ENCODE assay signal across 21 cellular contexts in the genomic region with DNA sequence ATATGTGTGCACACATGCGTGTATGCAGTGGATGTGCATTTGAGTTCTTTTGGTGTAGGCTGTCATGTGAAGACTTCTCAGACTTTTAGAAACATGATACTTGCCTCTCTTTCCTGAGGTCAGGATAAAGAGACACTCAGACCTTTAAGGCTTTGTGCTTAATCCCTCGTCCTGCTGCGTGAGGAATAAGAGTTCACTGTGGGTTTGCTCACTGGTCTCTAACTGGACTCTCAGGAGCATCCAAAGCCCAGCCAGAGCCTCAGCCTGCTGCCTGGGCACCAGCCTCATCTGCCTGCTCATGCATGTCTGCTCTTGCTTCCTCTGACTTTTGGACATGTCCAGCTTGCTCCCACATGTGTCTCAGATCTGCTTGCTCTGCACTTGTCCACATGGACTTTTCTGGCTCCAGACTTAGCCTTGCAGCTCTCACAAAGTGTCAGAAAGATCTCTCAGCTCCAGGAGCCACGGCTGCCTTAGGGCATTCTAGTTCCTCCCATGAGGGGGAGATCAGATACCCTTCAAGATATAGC.
A peak's percentile ranks its signal among the peaks of the same experiment; 100 is the strongest.
DNase-seq lines count a peak whose midpoint lies in the region; ATAC-seq and TF ChIP-seq lines count a peak whose summit lies in the region.
"Had no signal": no experiment of that assay in that cellular context is flagged by ENCODE, and none has a peak within 500 bp of the region (broad histone marks: within the 10 kb centered on the region; RNA-seq: fewer than 3 reads in every experiment).

No MANE protein-coding gene starts in this region.

- no peaks in the 10 kb centered on the region for H3F3A ChIP-seq in neural progenitor cell (ENCODE audit: low read depth)

- H3K36me3 ChIP-seq in IMR-90 (ENCODE audit: control insufficient read depth, insufficient read depth, low read length) (no peaks in the 10 kb centered on the region), mammary epithelial cell (ENCODE audit: insufficient read depth, low read length) (no peaks in the 10 kb centered on the region), neural progenitor cell (no peaks in the 10 kb centered on the region)

- peak overlapping the region; percentile 43; the same call in 1 of the 2 replicates for H2AK5ac ChIP-seq in IMR-90 (ENCODE audit: low read depth, low read length)

- no peak for TF ChIP-seq POLR2A in IMR-90 (IDR thresholded peaks at IDR 0.05; ENCODE audit: low read depth, low read length)

- H3K4ac ChIP-seq in IMR-90 (ENCODE audit: low read depth, low read length): no peak overlapping the region

- H3K4me3 Mint-ChIP-seq in glutamatergic neuron (ENCODE audit: unreplicated experiment) (peak overlapping the region; percentile 55), neural progenitor cell (no peak overlapping the region)
- H3K4me3 Mint-ChIP-seq: B cell, CD14-positive monocyte had no signal

- no peak overlapping the region for H2AK9ac ChIP-seq in IMR-90 (replicated peaks; ENCODE audit: low read depth, low read length, poor library complexity)

- no peak overlapping the region for H4K91ac ChIP-seq in IMR-90 (ENCODE audit: insufficient read depth, low read depth, low read length)

- dilution Hi-C loops in IMR-90 (cut with HindIII; ENCODE audit: low sequenced_read_pairs, unreplicated experiment): no loop called here
- dilution Hi-C loops in mammary epithelial cell (cut with HindIII; ENCODE audit: low sequenced_read_pairs): no loop called here

- H3K9ac ChIP-seq in IMR-90 (ENCODE audit: low read depth, low read length): no peak overlapping the region
- no peak overlapping the region for H3K9ac ChIP-seq in mammary epithelial cell (ENCODE audit: insufficient read depth, low read length)
- H3K9ac ChIP-seq in neural progenitor cell: no peak overlapping the region
- H3K9ac ChIP-seq: GM23248 had no signal

- H3K79me2 ChIP-seq in mammary epithelial cell (ENCODE audit: insufficient read depth, low read length) (no peaks in the 10 kb centered on the region), neural progenitor cell (ENCODE audit: low read depth) (no peaks in the 10 kb centered on the region)

- H3K56ac ChIP-seq in IMR-90 (ENCODE audit: extremely low read depth, insufficient read depth, low read length): no peak overlapping the region

- in situ Hi-C loops in IMR-90 (cut with MboI; ENCODE audit: low sequenced_read_pairs) (no loop called here), mammary epithelial cell (cut with MboI; ENCODE audit: low sequenced_read_pairs in 2 of 2) (no loop called here)

- no peak overlapping the region for H2BK20ac ChIP-seq in IMR-90 (ENCODE audit: low read depth, low read length)

- H3K27me3 ChIP-seq in IMR-90 (ENCODE audit: control insufficient read depth, insufficient read depth, low read length) (peaks cover 9% of the 10 kb centered on the region), mammary epithelial cell (ENCODE audit: insufficient read depth, low read length) (no peaks in the 10 kb centered on the region), neural progenitor cell (peaks cover 13% of the 10 kb centered on the region)

- H3K27ac ChIP-seq in IMR-90 (ENCODE audit: insufficient read depth, low read length) (no peak overlapping the region), mammary epithelial cell (ENCODE audit: insufficient read depth, low read depth, low read length) (no peak overlapping the region), neural progenitor cell (no peak overlapping the region)
- H3K27ac ChIP-seq: GM23248 had no signal

- no peak overlapping the region for H2BK15ac ChIP-seq in IMR-90 (ENCODE audit: low read depth, low read length)

- H2AFZ ChIP-seq in IMR-90 (replicated peaks; ENCODE audit: low read length, poor library complexity): peak overlapping the region; percentile 75
- peak overlapping the region; percentile 59 for H2AFZ ChIP-seq in mammary epithelial cell (ENCODE audit: low read depth, low read length)
- H2AFZ ChIP-seq in neural progenitor cell (replicated peaks): no peak overlapping the region
- H2AFZ ChIP-seq: GM23248 had no signal

- DNase-seq in IMR-90 (no peak), mammary epithelial cell (peak; percentile 78), glutamatergic neuron (no peak), neural progenitor cell (ENCODE audit: low spot score) (peak; percentile 66), middle frontal gyrus (ENCODE audit: extremely low spot score, low spot score) (no peak), GM10266 (ENCODE audit: extremely low spot score) (no peak)
- no peak for DNase-seq in activated effector memory CD4-positive, alpha-beta T cell treated with Interleukin-2 at 50 U/mL for 16 hours
- DNase-seq: DMS53, EL, GM23248, HCEC 1CT, KG1, NCI-H1105, NCI-H2029 treated with DMSO at 0.1 percent for 48 hours, NCI-H2171, NCI-H345, Right ventricle myocardium superior had no signal

- H2BK5ac ChIP-seq in IMR-90 (ENCODE audit: low read depth, low read length, poor library complexity, severe bottlenecking): no peak overlapping the region

- no peaks in the 10 kb centered on the region for H3K9me1 ChIP-seq in IMR-90 (ENCODE audit: insufficient read depth, low read length)

- H3K27ac Mint-ChIP-seq in glutamatergic neuron (ENCODE audit: unreplicated experiment): peak overlapping the region; percentile 60
- H3K27ac Mint-ChIP-seq in neural progenitor cell: peak overlapping the region; percentile 48
- H3K27ac Mint-ChIP-seq: B cell, CD14-positive monocyte had no signal

- H3K4me1 Mint-ChIP-seq in glutamatergic neuron (ENCODE audit: low read depth, unreplicated experiment) (peaks cover 30% of the 10 kb centered on the region), neural progenitor cell (peaks cover 18% of the 10 kb centered on the region)
- H3K4me1 Mint-ChIP-seq: B cell, CD14-positive monocyte had no signal

- no peaks in the 10 kb centered on the region for H3K79me1 ChIP-seq in IMR-90 (ENCODE audit: low read depth in 1 of 2, low read length in 2 of 2)

- CTCF ChIA-PET in IMR-90 (lab: Yijun Ruan, JAX): no interaction called here
- CTCF ChIA-PET in mammary epithelial cell (lab: Charles Lee; ENCODE audit: low non-redundant PET): no interaction called here

- ATAC-seq in IMR-90 (ENCODE audit: low read depth): no peak
- ATAC-seq in GM19397 (IDR thresholded peaks at IDR 0.05; ENCODE audit: unreplicated experiment): no peak
- ATAC-seq: HepG2 had no signal

- no peak for TF ChIP-seq CTCF in IMR-90 (conservative IDR thresholded peaks at IDR 0.05; ENCODE audit: low read depth, low read length)
- TF ChIP-seq CTCF in mammary epithelial cell (conservative IDR thresholded peaks at IDR 0.05 in 1 of 2, IDR thresholded peaks at IDR 0.05 in 1 of 2; ENCODE audit: extremely low read depth in 1 of 2, insufficient read depth in 1 of 2, low read depth in 1 of 2, low read length in 2 of 2): no peak
- TF ChIP-seq CTCF in glutamatergic neuron (IDR thresholded peaks at IDR 0.05; ENCODE audit: partially characterized antibody, unreplicated experiment): no peak
- no peak for TF ChIP-seq CTCF in neural progenitor cell (IDR thresholded peaks at IDR 0.05)
- no peak for TF ChIP-seq CTCF in GM10266 (IDR thresholded peaks at IDR 0.05; ENCODE audit: control insufficient read depth, insufficient read depth, low read depth, missing control alignments)

- H3K23ac ChIP-seq in IMR-90 (ENCODE audit: low read depth, low read length): no peak overlapping the region

- WGBS in IMR-90 (ENCODE audit: extremely low coverage in 2 of 2, insufficient read length in 1 of 2), 2 experiments: 82% methylated on average over 2 of the region's 4 CpGs; no CpG with 5 or more reads in 1 of the 2 experiments
- 71% methylated on average over 4 of the region's 4 CpGs for WGBS in mammary epithelial cell (ENCODE audit: low coverage, missing lambda C conversion rate)

- peaks cover 2% of the 10 kb centered on the region for H3K27me3 Mint-ChIP-seq in glutamatergic neuron (ENCODE audit: unreplicated experiment)
- peaks cover 4% of the 10 kb centered on the region for H3K27me3 Mint-ChIP-seq in neural progenitor cell (ENCODE audit: insufficient read depth, low read depth)

- H3K9me3 ChIP-seq in IMR-90 (ENCODE audit: control insufficient read depth, insufficient read depth, low read length): no peaks in the 10 kb centered on the region
- no peaks in the 10 kb centered on the region for H3K9me3 ChIP-seq in mammary epithelial cell (replicated peaks; ENCODE audit: insufficient read depth, low read length)
- H3K9me3 ChIP-seq in neural progenitor cell (ENCODE audit: low read depth): no peaks in the 10 kb centered on the region

- no peak overlapping the region for H4K5ac ChIP-seq in IMR-90 (ENCODE audit: low read depth, low read length)

- H2BK120ac ChIP-seq in IMR-90 (ENCODE audit: low read depth, low read length): no peak overlapping the region

- intact Hi-C loops in IMR-90 (cut with micrococcal nuclease): no loop called here
- intact Hi-C loops in mammary epithelial cell (cut with micrococcal nuclease): no loop called here

- 0 out of 2 replicates have a peak overlapping the region, but pooled peaks have one; percentile 28 for H3K14ac ChIP-seq in IMR-90 (replicated peaks; ENCODE audit: low read depth, low read length)

- no peak overlapping the region for H3K18ac ChIP-seq in IMR-90 (ENCODE audit: low read depth, low read length)

- H4K8ac ChIP-seq in IMR-90 (ENCODE audit: low read depth in 2 of 2, low read length in 2 of 2): no peak overlapping the region

- H3K4me3 ChIP-seq in IMR-90 (ENCODE audit: insufficient read depth, low read depth, low read length) (no peak overlapping the region), mammary epithelial cell (replicated peaks in 1 of 3; ENCODE audit: insufficient read depth in 1 of 3, low read depth in 2 of 3, low read length in 3 of 3) (no peak overlapping the region), neural progenitor cell (no peak overlapping the region)
- H3K4me3 ChIP-seq: GM23248 had no signal

- POLR2A ChIA-PET in IMR-90 (lab: Charles Lee; ENCODE audit: unreplicated experiment): no interaction called here

- H3K4me1 ChIP-seq in IMR-90 (ENCODE audit: control insufficient read depth, insufficient read depth, low read length): no peaks in the 10 kb centered on the region
- peaks cover 15% of the 10 kb centered on the region for H3K4me1 ChIP-seq in mammary epithelial cell (ENCODE audit: insufficient read depth, low read length)
- peaks cover 10% of the 10 kb centered on the region for H3K4me1 ChIP-seq in neural progenitor cell

- no peak for TF ChIP-seq RAD21 in IMR-90 (IDR thresholded peaks at IDR 0.05; ENCODE audit: low read length)

- BruUV-seq in IMR-90 (replicated peaks; lab: Mats Ljungman, UMichigan) (no TSS peak), mammary epithelial cell (replicated peaks; lab: Mats Ljungman, UMichigan) (no TSS peak)

- H3K36me3 Mint-ChIP-seq in glutamatergic neuron (ENCODE audit: unreplicated experiment) (peaks cover 11% of the 10 kb centered on the region), neural progenitor cell (peaks cover 4% of the 10 kb centered on the region)
- H3K36me3 Mint-ChIP-seq: CD14-positive monocyte had no signal

- H3K4me2 ChIP-seq in IMR-90 (ENCODE audit: low read depth, low read length): no peak overlapping the region
- no peak overlapping the region for H3K4me2 ChIP-seq in mammary epithelial cell (ENCODE audit: insufficient read depth, low read depth, low read length)
- H3K4me2 ChIP-seq in neural progenitor cell: peak overlapping the region; percentile 24

- H3K9me3 Mint-ChIP-seq in glutamatergic neuron (ENCODE audit: unreplicated experiment): peaks cover 6% of the 10 kb centered on the region
- peaks cover 8% of the 10 kb centered on the region for H3K9me3 Mint-ChIP-seq in neural progenitor cell

- H4K20me1 ChIP-seq in IMR-90 (ENCODE audit: insufficient read depth, low read length): no peaks in the 10 kb centered on the region
- no peaks in the 10 kb centered on the region for H4K20me1 ChIP-seq in mammary epithelial cell (ENCODE audit: insufficient read depth, low read length)
- no peaks in the 10 kb centered on the region for H4K20me1 ChIP-seq in neural progenitor cell (ENCODE audit: low read depth)

Comparison
In these comparisons a context has a peak if more than half of its experiments do, and no peak if none do; other contexts are left out.
1. DNase-seq: peak in mammary epithelial cell (single experiment) and neural progenitor cell (single experiment); none in IMR-90 (single experiment), glutamatergic neuron (single experiment), middle frontal gyrus (single experiment), activated effector memory CD4-positive, alpha-beta T cell treated with Interleukin-2 at 50 U/mL for 16 hours (single experiment) and GM10266 (single experiment).